8 cellular contexts compared by ENCODE assay signal in the genomic region with DNA sequence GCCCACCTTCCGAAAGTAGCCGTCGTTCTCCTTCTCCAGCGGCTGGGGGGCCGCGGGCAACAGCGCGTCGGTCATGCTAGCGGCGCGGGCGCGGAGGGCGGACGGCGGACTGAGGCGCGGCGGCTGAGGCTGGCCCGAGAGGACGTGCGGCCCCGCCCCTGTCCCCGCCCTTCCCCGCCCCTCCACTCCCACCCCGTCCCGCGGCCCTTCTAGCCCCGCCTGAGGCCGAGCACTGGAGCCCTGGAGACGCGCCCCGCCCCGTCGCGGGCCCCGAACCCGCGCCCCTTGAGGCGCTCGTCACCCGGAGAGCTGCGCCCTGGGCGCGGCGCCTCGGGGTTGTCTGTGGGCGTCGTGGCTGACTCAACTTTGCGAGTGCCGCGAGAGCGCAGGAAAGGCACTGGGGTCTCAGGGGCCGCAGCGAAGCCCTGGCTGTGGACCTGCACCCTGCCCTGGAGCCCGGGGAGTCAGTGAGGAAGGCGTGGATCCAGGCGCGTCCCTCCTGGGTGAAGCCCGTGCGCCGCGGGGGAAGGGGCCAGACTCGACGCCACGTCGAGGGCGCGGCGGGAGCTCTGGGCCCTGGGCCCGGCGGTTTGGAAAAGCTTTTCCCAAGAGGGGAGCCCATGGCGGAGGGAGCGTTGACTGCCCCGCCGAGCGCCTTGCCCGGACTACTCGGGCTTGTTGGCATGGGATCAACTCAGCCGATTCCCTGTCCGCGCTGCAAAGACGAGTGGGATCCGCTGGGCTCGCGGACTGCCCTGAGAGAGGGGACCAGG. TPM values are rescaled to one million over a fixed set of nuclear protein-coding genes. Genes with fewer than 3 reads are reported as not detected.
A peak's percentile ranks its signal among the peaks of the same experiment; 100 is the strongest.
DNase-seq lines count a peak whose midpoint lies in the region; ATAC-seq, FAIRE-seq and TF ChIP-seq lines count a peak whose summit lies in the region.

RHPN2 (minus strand) TSS at position 111 of the 773 bp plus-strand sequence; CDS start at position 75, 36 bp downstream.

- ATAC-seq in HG02623 (IDR thresholded peaks at IDR 0.05; ENCODE audit: unreplicated experiment) = peak; percentile 58
- ATAC-seq in lower lobe of right lung = peak; percentile 95 to 98

- no peaks in the 10 kb centered on the region for H3K36me3 ChIP-seq in lower lobe of right lung

- H3K9me3 ChIP-seq in lower lobe of right lung = no peaks in the 10 kb centered on the region

- H3K4me3 Mint-ChIP-seq in dendritic cell treated with granulocyte-macrophage colony-stimulating factor and Interleukin-4, amounts not matched to agents 40 ng/mL and 50 ng/mL, for 4 days = peak within 1 kb of the TSS; percentile 34

- H3K36me3 Mint-ChIP-seq in dendritic cell treated with granulocyte-macrophage colony-stimulating factor and Interleukin-4, amounts not matched to agents 40 ng/mL and 50 ng/mL, for 4 days (ENCODE audit: low read depth) = no peaks in the 10 kb centered on the region

- no peak within 1 kb of the TSS for H3K27ac Mint-ChIP-seq in dendritic cell treated with granulocyte-macrophage colony-stimulating factor and Interleukin-4, amounts not matched to agents 40 ng/mL and 50 ng/mL, for 4 days

- H3K27me3 ChIP-seq in lower lobe of right lung (ENCODE audit: low read depth) = peaks cover 39% of the 10 kb centered on the region

- TF ChIP-seq CTCF in lower lobe of right lung (IDR thresholded peaks at IDR 0.05) = no peak

- peaks cover 57% of the 10 kb centered on the region for H3K27me3 Mint-ChIP-seq in dendritic cell treated with granulocyte-macrophage colony-stimulating factor and Interleukin-4, amounts not matched to agents 40 ng/mL and 50 ng/mL, for 4 days

- DNase-seq in GM12891 (ENCODE audit: insufficient read length, low spot score) (peak; percentile 83), NCI-H2171 treated with DMSO at 0.1 percent for 48 hours (lab: John Stamatoyannopoulos, UW) (peak; percentile 65), lower lobe of right lung (peak; percentile 71), cortex of kidney (lab: John Stamatoyannopoulos, UW) (no peak)
- peak; percentile 36 for DNase-seq in activated CD4-positive, CD25-positive, alpha-beta regulatory T cell treated with anti-CD3 and anti-CD28 coated beads, Interleukin-2, amount 50 U/mL, for 72 hours
- peak; percentile 41 for DNase-seq in stimulated activated CD8-positive, alpha-beta memory T cell treated with anti-CD3 and anti-CD28 coated beads, Interleukin-12 subunit alpha, Interleukin-12 subunit beta, amount 100 ng/mL, for 24 hours (ENCODE audit: extremely low read depth)

- no peaks in the 10 kb centered on the region for H3K9me3 Mint-ChIP-seq in dendritic cell treated with granulocyte-macrophage colony-stimulating factor and Interleukin-4, amounts not matched to agents 40 ng/mL and 50 ng/mL, for 4 days

- TF ChIP-seq POLR2A in GM12891 (IDR thresholded peaks at IDR 0.05; ENCODE audit: low read depth, low read length) = no peak

- H3K27ac ChIP-seq in lower lobe of right lung = no peak within 1 kb of the TSS

- no peak for FAIRE-seq in GM12891 (lab: Jason Lieb, UNC)

- peaks cover 7% of the 10 kb centered on the region for H3K4me1 ChIP-seq in lower lobe of right lung

- intact Hi-C loops in dendritic cell treated with granulocyte-macrophage colony-stimulating factor and Interleukin-4, amounts not matched to agents 40 ng/mL and 50 ng/mL, for 4 days (cut with micrococcal nuclease) = no loop called here
- intact Hi-C loops in lower lobe of right lung (cut with DNase I) = no loop called here

- H3K4me1 Mint-ChIP-seq in dendritic cell treated with granulocyte-macrophage colony-stimulating factor and Interleukin-4, amounts not matched to agents 40 ng/mL and 50 ng/mL, for 4 days (ENCODE audit: low read depth) = no peaks in the 10 kb centered on the region

- peak within 1 kb of the TSS; percentile 65 for H3K4me3 ChIP-seq in lower lobe of right lung

TF ChIP-seq in GM12891, 5 proteins besides CTCF, POLR2A, EP300 and RAD21:
- no peak for TF ChIP-seq POU2F2 (IDR thresholded peaks at IDR 0.05; ENCODE audit: low read depth, low read length)
- TF ChIP-seq TAF1 (IDR thresholded peaks at IDR 0.05; ENCODE audit: low read depth, low read length) = no peak
- TF ChIP-seq PAX5 (IDR thresholded peaks at IDR 0.05; ENCODE audit: insufficient read depth, low read length, severe bottlenecking) = no peak
- no peak for TF ChIP-seq SPI1 (IDR thresholded peaks at IDR 0.05; ENCODE audit: low read depth, low read length)
- no peak for TF ChIP-seq POLR2AphosphoS5 (IDR thresholded peaks at IDR 0.05; ENCODE audit: low read depth, low read length)

RNA-seq across cellular contexts. Expression of gene RHPN2, which starts in this region (rescaled TPM):
- 2.5 TPM for polyA plus RNA-seq in GM12891 (2012; ENCODE audit: low read depth, missing spikeins)
- total RNA-seq in lower lobe of right lung = 7.7 TPM
